ENCODE assay signal across 1 cellular context in the genomic region with DNA sequence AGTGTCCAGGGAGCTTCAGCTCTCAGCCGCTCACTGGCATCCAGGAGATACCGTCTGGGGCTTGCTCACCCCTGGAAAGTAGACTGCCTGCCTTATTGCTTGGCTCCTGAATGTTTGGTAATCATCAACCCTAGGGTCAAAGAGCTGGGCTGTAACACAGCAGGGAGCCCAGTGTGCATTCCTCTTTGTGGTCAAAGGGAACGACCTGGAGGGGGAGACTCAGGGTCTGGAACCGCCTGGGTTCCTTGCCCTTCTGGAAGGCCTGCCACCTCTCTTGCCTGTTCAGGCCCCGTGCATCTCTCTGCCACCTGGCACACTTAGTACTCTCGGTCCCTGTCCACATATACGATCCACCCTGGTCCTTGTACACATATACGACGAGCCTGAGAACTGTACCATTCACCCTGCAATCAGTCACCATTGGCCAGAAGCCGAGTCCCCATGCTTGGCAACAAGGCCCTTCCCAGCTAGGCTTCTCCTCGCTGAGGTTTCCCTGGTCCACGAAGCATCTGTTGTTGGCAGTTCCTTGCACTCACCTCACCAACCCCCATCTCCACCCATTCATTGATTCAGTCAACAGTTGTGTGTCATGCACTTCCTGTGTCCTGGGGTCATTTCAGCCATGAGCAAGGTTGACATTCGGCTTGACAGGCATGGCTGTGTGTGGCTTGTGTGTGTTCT.
A peak's percentile ranks its signal among the peaks of the same experiment; 100 is the strongest.
TF ChIP-seq lines count a peak whose summit lies in the region.

A gene with protein sequence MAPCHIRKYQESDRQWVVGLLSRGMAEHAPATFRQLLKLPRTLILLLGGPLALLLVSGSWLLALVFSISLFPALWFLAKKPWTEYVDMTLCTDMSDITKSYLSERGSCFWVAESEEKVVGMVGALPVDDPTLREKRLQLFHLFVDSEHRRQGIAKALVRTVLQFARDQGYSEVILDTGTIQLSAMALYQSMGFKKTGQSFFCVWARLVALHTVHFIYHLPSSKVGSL (minus strand): TSS at position 85 of the 681 bp plus-strand sequence. CDS start 794 bp downstream, outside the sequence.

TF ChIP-seq in HepG2, 621 proteins besides CTCF, POLR2A, EP300 and RAD21 (continued from another document and continues in another):
- TF ChIP-seq MED8 (CRISPR knock-in tag; IDR thresholded peaks at IDR 0.05; ENCODE audit: insufficient replicate concordance) (peak; percentile 24), ZMYM3 (CRISPR knock-in tag; IDR thresholded peaks at IDR 0.05) (peak; percentile 74; the same call in 1 of the 2 replicates), ZNF772 (CRISPR knock-in tag; IDR thresholded peaks at IDR 0.05) (peak; percentile 79), JUNB (CRISPR knock-in tag; IDR thresholded peaks at IDR 0.05; ENCODE audit: borderline replicate concordance) (no peak), ZSCAN31 (CRISPR knock-in tag; IDR thresholded peaks at IDR 0.05; ENCODE audit: low read depth) (no peak), ZKSCAN8 (CRISPR knock-in tag; IDR thresholded peaks at IDR 0.05; ENCODE audit: borderline replicate concordance) (peak; percentile 54; the same call in 1 of the 2 replicates), FOXK1 (CRISPR knock-in tag; IDR thresholded peaks at IDR 0.05; ENCODE audit: borderline replicate concordance, low read depth) (peak; percentile 62; the same call in 1 of the 2 replicates), FOXP1 (IDR thresholded peaks at IDR 0.05) (no peak), FOXP1 (CRISPR knock-in tag; IDR thresholded peaks at IDR 0.05) (peak; percentile 90), ATF6 (CRISPR knock-in tag; conservative IDR thresholded peaks at IDR 0.05) (no peak), TBX2 (CRISPR knock-in tag; IDR thresholded peaks at IDR 0.05; ENCODE audit: borderline replicate concordance) (peak; percentile 80), ZNF264 (CRISPR knock-in tag; IDR thresholded peaks at IDR 0.05) (no peak), ZNF563 (CRISPR knock-in tag; IDR thresholded peaks at IDR 0.05) (no peak), RARA (CRISPR knock-in tag; IDR thresholded peaks at IDR 0.05) (peak; percentile 98), ELF1 (CRISPR knock-in tag; IDR thresholded peaks at IDR 0.05) (peak; percentile 80), ZMYM4 (CRISPR knock-in tag; IDR thresholded peaks at IDR 0.05) (peak; percentile 79), MTA1 (CRISPR knock-in tag; IDR thresholded peaks at IDR 0.05; ENCODE audit: borderline replicate concordance) (peak; percentile 43; the same call in 1 of the 2 replicates), ZNF598 (CRISPR knock-in tag; IDR thresholded peaks at IDR 0.05; ENCODE audit: borderline replicate concordance) (peak; percentile 82; the same call in 1 of the 2 replicates), BRCA1 (CRISPR knock-in tag; IDR thresholded peaks at IDR 0.05) (no peak), FOXP4 (CRISPR knock-in tag; IDR thresholded peaks at IDR 0.05) (peak; percentile 86), KDM6A (CRISPR knock-in tag; IDR thresholded peaks at IDR 0.05; ENCODE audit: low read depth) (peak; percentile 66), ZNF678 (CRISPR knock-in tag; IDR thresholded peaks at IDR 0.05) (no peak), ZFP37 (CRISPR knock-in tag; IDR thresholded peaks at IDR 0.05; ENCODE audit: borderline replicate concordance) (no peak), XRCC5 (optimal IDR thresholded peaks at IDR 0.05; ENCODE audit: low read length) (no peak), ISL2 (CRISPR knock-in tag; IDR thresholded peaks at IDR 0.05) (no peak), ETV5 (CRISPR knock-in tag; IDR thresholded peaks at IDR 0.05; ENCODE audit: borderline replicate concordance) (peak; percentile 98), SALL2 (CRISPR knock-in tag; IDR thresholded peaks at IDR 0.05) (no peak), ZNF343 (CRISPR knock-in tag; IDR thresholded peaks at IDR 0.05) (0 out of 2 replicates have a peak, but pooled peaks have one; percentile 31), MIXL1 (CRISPR knock-in tag; IDR thresholded peaks at IDR 0.05) (peak; percentile 83), ZNF317 (CRISPR knock-in tag; IDR thresholded peaks at IDR 0.05) (peak; percentile 65), CBX5 (CRISPR knock-in tag; IDR thresholded peaks at IDR 0.05; ENCODE audit: borderline replicate concordance) (peak; percentile 49; the same call in 1 of the 2 replicates), ZNF296 (CRISPR knock-in tag; conservative IDR thresholded peaks at IDR 0.05) (no peak), FOXA3 (CRISPR knock-in tag; IDR thresholded peaks at IDR 0.05) (peak; percentile 91), RFXAP (CRISPR knock-in tag; IDR thresholded peaks at IDR 0.05; ENCODE audit: borderline replicate concordance) (0 out of 2 replicates have a peak, but pooled peaks have one; percentile 44), CHD2 (IDR thresholded peaks at IDR 0.05; ENCODE audit: low read depth, low read length) (no peak), KDM1A (CRISPR knock-in tag; IDR thresholded peaks at IDR 0.05) (peak; percentile 37; the same call in 1 of the 2 replicates), MAX (IDR thresholded peaks at IDR 0.05) (peak; percentile 78), POGZ (CRISPR knock-in tag; IDR thresholded peaks at IDR 0.05) (peak; percentile 79), FOSL2 (CRISPR knock-in tag; IDR thresholded peaks at IDR 0.05) (peak; percentile 89), ZNF160 (CRISPR knock-in tag; IDR thresholded peaks at IDR 0.05) (peak; percentile 55; the same call in 1 of the 2 replicates), KAT2B (IDR thresholded peaks at IDR 0.05; ENCODE audit: borderline replicate concordance, low read depth, low read length) (peak; percentile 23; the same call in 1 of the 2 replicates), HNF4A (CRISPR knock-in tag; IDR thresholded peaks at IDR 0.05) (peak; percentile 55), JUND (CRISPR knock-in tag; IDR thresholded peaks at IDR 0.05) (peak; percentile 50; the same call in 1 of the 2 replicates)
- TF ChIP-seq, protein P1, sequence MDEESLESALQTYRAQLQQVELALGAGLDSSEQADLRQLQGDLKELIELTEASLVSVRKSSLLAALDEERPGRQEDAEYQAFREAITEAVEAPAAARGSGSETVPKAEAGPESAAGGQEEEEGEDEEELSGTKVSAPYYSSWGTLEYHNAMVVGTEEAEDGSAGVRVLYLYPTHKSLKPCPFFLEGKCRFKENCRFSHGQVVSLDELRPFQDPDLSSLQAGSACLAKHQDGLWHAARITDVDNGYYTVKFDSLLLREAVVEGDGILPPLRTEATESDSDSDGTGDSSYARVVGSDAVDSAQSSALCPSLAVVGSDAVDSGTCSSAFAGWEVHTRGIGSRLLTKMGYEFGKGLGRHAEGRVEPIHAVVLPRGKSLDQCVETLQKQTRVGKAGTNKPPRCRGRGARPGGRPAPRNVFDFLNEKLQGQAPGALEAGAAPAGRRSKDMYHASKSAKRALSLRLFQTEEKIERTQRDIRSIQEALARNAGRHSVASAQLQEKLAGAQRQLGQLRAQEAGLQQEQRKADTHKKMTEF (CRISPR knock-in tag; IDR thresholded peaks at IDR 0.05), result peak; percentile 70
- TF ChIP-seq, protein P2, sequence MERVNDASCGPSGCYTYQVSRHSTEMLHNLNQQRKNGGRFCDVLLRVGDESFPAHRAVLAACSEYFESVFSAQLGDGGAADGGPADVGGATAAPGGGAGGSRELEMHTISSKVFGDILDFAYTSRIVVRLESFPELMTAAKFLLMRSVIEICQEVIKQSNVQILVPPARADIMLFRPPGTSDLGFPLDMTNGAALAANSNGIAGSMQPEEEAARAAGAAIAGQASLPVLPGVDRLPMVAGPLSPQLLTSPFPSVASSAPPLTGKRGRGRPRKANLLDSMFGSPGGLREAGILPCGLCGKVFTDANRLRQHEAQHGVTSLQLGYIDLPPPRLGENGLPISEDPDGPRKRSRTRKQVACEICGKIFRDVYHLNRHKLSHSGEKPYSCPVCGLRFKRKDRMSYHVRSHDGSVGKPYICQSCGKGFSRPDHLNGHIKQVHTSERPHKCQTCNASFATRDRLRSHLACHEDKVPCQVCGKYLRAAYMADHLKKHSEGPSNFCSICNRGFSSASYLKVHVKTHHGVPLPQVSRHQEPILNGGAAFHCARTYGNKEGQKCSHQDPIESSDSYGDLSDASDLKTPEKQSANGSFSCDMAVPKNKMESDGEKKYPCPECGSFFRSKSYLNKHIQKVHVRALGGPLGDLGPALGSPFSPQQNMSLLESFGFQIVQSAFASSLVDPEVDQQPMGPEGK (CRISPR knock-in tag; IDR thresholded peaks at IDR 0.05), result no peak
- TF ChIP-seq, protein P3, sequence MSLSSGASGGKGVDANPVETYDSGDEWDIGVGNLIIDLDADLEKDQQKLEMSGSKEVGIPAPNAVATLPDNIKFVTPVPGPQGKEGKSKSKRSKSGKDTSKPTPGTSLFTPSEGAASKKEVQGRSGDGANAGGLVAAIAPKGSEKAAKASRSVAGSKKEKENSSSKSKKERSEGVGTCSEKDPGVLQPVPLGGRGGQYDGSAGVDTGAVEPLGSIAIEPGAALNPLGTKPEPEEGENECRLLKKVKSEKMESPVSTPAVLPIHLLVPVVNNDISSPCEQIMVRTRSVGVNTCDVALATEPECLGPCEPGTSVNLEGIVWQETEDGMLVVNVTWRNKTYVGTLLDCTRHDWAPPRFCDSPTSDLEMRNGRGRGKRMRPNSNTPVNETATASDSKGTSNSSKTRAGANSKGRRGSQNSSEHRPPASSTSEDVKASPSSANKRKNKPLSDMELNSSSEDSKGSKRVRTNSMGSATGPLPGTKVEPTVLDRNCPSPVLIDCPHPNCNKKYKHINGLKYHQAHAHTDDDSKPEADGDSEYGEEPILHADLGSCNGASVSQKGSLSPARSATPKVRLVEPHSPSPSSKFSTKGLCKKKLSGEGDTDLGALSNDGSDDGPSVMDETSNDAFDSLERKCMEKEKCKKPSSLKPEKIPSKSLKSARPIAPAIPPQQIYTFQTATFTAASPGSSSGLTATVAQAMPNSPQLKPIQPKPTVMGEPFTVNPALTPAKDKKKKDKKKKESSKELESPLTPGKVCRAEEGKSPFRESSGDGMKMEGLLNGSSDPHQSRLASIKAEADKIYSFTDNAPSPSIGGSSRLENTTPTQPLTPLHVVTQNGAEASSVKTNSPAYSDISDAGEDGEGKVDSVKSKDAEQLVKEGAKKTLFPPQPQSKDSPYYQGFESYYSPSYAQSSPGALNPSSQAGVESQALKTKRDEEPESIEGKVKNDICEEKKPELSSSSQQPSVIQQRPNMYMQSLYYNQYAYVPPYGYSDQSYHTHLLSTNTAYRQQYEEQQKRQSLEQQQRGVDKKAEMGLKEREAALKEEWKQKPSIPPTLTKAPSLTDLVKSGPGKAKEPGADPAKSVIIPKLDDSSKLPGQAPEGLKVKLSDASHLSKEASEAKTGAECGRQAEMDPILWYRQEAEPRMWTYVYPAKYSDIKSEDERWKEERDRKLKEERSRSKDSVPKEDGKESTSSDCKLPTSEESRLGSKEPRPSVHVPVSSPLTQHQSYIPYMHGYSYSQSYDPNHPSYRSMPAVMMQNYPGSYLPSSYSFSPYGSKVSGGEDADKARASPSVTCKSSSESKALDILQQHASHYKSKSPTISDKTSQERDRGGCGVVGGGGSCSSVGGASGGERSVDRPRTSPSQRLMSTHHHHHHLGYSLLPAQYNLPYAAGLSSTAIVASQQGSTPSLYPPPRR (CRISPR knock-in tag; IDR thresholded peaks at IDR 0.05; ENCODE audit: borderline replicate concordance), result peak; percentile 77
- TF ChIP-seq, protein P4, sequence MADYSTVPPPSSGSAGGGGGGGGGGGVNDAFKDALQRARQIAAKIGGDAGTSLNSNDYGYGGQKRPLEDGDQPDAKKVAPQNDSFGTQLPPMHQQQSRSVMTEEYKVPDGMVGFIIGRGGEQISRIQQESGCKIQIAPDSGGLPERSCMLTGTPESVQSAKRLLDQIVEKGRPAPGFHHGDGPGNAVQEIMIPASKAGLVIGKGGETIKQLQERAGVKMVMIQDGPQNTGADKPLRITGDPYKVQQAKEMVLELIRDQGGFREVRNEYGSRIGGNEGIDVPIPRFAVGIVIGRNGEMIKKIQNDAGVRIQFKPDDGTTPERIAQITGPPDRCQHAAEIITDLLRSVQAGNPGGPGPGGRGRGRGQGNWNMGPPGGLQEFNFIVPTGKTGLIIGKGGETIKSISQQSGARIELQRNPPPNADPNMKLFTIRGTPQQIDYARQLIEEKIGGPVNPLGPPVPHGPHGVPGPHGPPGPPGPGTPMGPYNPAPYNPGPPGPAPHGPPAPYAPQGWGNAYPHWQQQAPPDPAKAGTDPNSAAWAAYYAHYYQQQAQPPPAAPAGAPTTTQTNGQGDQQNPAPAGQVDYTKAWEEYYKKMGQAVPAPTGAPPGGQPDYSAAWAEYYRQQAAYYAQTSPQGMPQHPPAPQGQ (CRISPR knock-in tag; IDR thresholded peaks at IDR 0.05; ENCODE audit: borderline replicate concordance), result no peak
